ENCODE assay signal across 15 cellular contexts in genomic region chr7:646951-647350, GRCh38.
DNase-seq lines count a peak whose midpoint lies in the region; ATAC-seq and TF ChIP-seq lines count a peak whose summit lies in the region.
"Had no signal": no experiment of that assay in that cellular context is flagged by ENCODE, and none has a peak within 500 bp of the region (broad histone marks: within the 10 kb centered on the region; RNA-seq: fewer than 3 reads in every experiment).

No MANE protein-coding gene starts in this region.

- peak overlapping the region; percentile 66 for H3K27ac Mint-ChIP-seq in endodermal cell
- H3K27ac Mint-ChIP-seq: H9 had no signal

- no peak overlapping the region for H2AFZ ChIP-seq in neuronal stem cell (ENCODE audit: low read length)
- H2AFZ ChIP-seq: GM23338 had no signal

- no peak overlapping the region for H2AK5ac ChIP-seq in neuronal stem cell (ENCODE audit: low read depth, low read length)

- intact Hi-C loops in left cardiac atrium (cut with DNase I) (no loop called here), cardiac septum (cut with DNase I) (no loop called here)

- 93 to 97% methylated on average over 8 to 11 of the region's 11 CpGs for WGBS in endodermal cell (ENCODE audit: insufficient coverage in 1 of 2, insufficient read length in 1 of 2), 2 experiments
- WGBS in neuronal stem cell (ENCODE audit: extremely low coverage in 2 of 2, insufficient read length in 2 of 2, insufficient replicate concordance in 1 of 2), 2 donors, result no CpG with 5 or more reads among the region's 11 CpGs

- no peak overlapping the region for H3K4me3 Mint-ChIP-seq in endodermal cell
- H3K4me3 Mint-ChIP-seq: GM23338, H9 had no signal

- no peak overlapping the region for H3K4me2 ChIP-seq in neuronal stem cell (ENCODE audit: insufficient read depth, low read length, poor library complexity, severe bottlenecking)
- H3K4me2 ChIP-seq: BLaER1, GM23338 had no signal

- H3K9ac ChIP-seq in endodermal cell (ENCODE audit: extremely low read depth, low read length, poor library complexity, severe bottlenecking), result no peak overlapping the region
- no peak overlapping the region for H3K9ac ChIP-seq in neuronal stem cell (ENCODE audit: low read depth, low read length, poor library complexity)
- H3K9ac ChIP-seq: BLaER1 had no signal

- no peak for TF ChIP-seq CTCF in endodermal cell (conservative IDR thresholded peaks at IDR 0.05)

- no peak overlapping the region for H3K18ac ChIP-seq in neuronal stem cell (ENCODE audit: low read length)

- peaks cover 2% of the 10 kb centered on the region for H3K9me3 Mint-ChIP-seq in endodermal cell

- H3K27me3 Mint-ChIP-seq in endodermal cell (ENCODE audit: insufficient read depth), result no peaks in the 10 kb centered on the region
- H3K27me3 Mint-ChIP-seq: CD8-positive, alpha-beta memory T cell had no signal

- H2BK12ac ChIP-seq in neuronal stem cell (ENCODE audit: low read length), result peak overlapping the region; percentile 10

- peaks cover 6% of the 10 kb centered on the region for H3K79me1 ChIP-seq in neuronal stem cell (ENCODE audit: low read depth, low read length)

- H3K14ac ChIP-seq in neuronal stem cell (ENCODE audit: low read length), result no peak overlapping the region

- H3K36me3 ChIP-seq in endodermal cell (ENCODE audit: control insufficient read depth, insufficient read depth, low read length), result no peaks in the 10 kb centered on the region
- no peaks in the 10 kb centered on the region for H3K36me3 ChIP-seq in neuronal stem cell (replicated peaks in 1 of 2; ENCODE audit: control insufficient read depth in 2 of 2, insufficient read depth in 2 of 2, low read length in 2 of 2)

- no peak overlapping the region for H2BK15ac ChIP-seq in neuronal stem cell (ENCODE audit: low read length)

- no peak overlapping the region for H2BK5ac ChIP-seq in neuronal stem cell (ENCODE audit: low read length)

- DNase-seq in left cardiac atrium (peak; percentile 9), cardiac septum (ENCODE audit: low spot score) (no peak), endodermal cell (no peak), neuronal stem cell (ENCODE audit: low spot score) (no peak), NCI-H146 treated with DMSO at 0.1 percent for 48 hours (lab: John Stamatoyannopoulos, UW; ENCODE audit: unreplicated experiment) (no peak), NCI-H187 treated with DMSO at 0.1 percent for 48 hours (lab: John Stamatoyannopoulos, UW) (no peak)
- DNase-seq in stimulated activated CD8-positive, alpha-beta memory T cell treated with anti-CD3 and anti-CD28 coated beads, Interleukin-4, amount 100 ng/mL, for 48 hours, result no peak
- DNase-seq: 8988T, AML-193, DMS 273 treated with DMSO at 0.1 percent for 48 hours, H9 had no signal

- no peak overlapping the region for H3K27ac ChIP-seq in endodermal cell (ENCODE audit: low read depth, low read length)
- H3K27ac ChIP-seq in neuronal stem cell (replicated peaks; ENCODE audit: low read length), result no peak overlapping the region
- H3K27ac ChIP-seq: BLaER1 had no signal

- ATAC-seq in left cardiac atrium, result no peak
- ATAC-seq: GM23338, HepG2 had no signal

- H3K36me3 Mint-ChIP-seq in endodermal cell (ENCODE audit: low read depth), result peaks cover 14% of the 10 kb centered on the region

- H3K4me3 ChIP-seq in endodermal cell (ENCODE audit: low read length), result no peak overlapping the region
- no peak overlapping the region for H3K4me3 ChIP-seq in neuronal stem cell (ENCODE audit: low read length in 2 of 2)
- H3K4me3 ChIP-seq: BLaER1, GM23338 had no signal

- peaks cover 5% of the 10 kb centered on the region for H3K9me3 ChIP-seq in endodermal cell (ENCODE audit: control insufficient read depth, low read length)
- H3K9me3 ChIP-seq in neuronal stem cell (replicated peaks in 1 of 2; ENCODE audit: control insufficient read depth in 2 of 2, insufficient read depth in 1 of 2, low read depth in 1 of 2, low read length in 2 of 2), result peaks cover 0 to 6% of the 10 kb centered on the region in 2 donors

- H3K23ac ChIP-seq in neuronal stem cell (ENCODE audit: low read depth, low read length, poor library complexity), result no peak overlapping the region

- no peak overlapping the region for H3K4ac ChIP-seq in neuronal stem cell (ENCODE audit: low read length)

- no peaks in the 10 kb centered on the region for H3K4me1 ChIP-seq in endodermal cell (ENCODE audit: control insufficient read depth, insufficient read depth, low read length)
- no peaks in the 10 kb centered on the region for H3K4me1 ChIP-seq in neuronal stem cell (ENCODE audit: control insufficient read depth in 2 of 2, insufficient read depth in 1 of 2, low read depth in 1 of 2, low read length in 2 of 2)

- no peak overlapping the region for H4K8ac ChIP-seq in neuronal stem cell (ENCODE audit: low read depth, low read length)

- no peak overlapping the region for H4K91ac ChIP-seq in neuronal stem cell (ENCODE audit: low read depth, low read length, poor library complexity)

- no peak overlapping the region for H2BK120ac ChIP-seq in neuronal stem cell (ENCODE audit: low read depth, low read length)

- no peaks in the 10 kb centered on the region for H3K4me1 Mint-ChIP-seq in endodermal cell
- H3K4me1 Mint-ChIP-seq: CD8-positive, alpha-beta memory T cell; GM23338; H9 had no signal

- no peaks in the 10 kb centered on the region for H3K27me3 ChIP-seq in endodermal cell (ENCODE audit: control insufficient read depth, insufficient read depth, low read length, poor library complexity, severe bottlenecking)
- no peaks in the 10 kb centered on the region for H3K27me3 ChIP-seq in neuronal stem cell (ENCODE audit: control insufficient read depth in 3 of 3, insufficient read depth in 3 of 3, low read depth in 1 of 3, low read length in 3 of 3)
- H3K27me3 ChIP-seq: BLaER1 had no signal
